In genomic region chr1:23790696-23791433, GRCh38 we compare ENCODE assay signal across 8 cellular contexts. TPM values are rescaled to one million over a fixed set of nuclear protein-coding genes. Genes with fewer than 3 reads are reported as not detected.
DNase-seq lines count a peak whose midpoint lies in the region; ATAC-seq, FAIRE-seq and TF ChIP-seq lines count a peak whose summit lies in the region.

Gene LYPLA2, plus strand, starts transcription at chr1:23791145. Its CDS starts 1,538 bp downstream, at chr1:23792683.

- no peak for FAIRE-seq in frontal cortex (lab: Jason Lieb, UNC)

- peaks cover 2% of the 10 kb centered on the region; the same call in 1 of the 2 replicates for H4K20me1 ChIP-seq in GM23338 (replicated peaks; ENCODE audit: insufficient read depth)

- CTCF ChIA-PET in activated naive CD4-positive, alpha-beta T cell treated with anti-CD3 and anti-CD28 coated beads for 36 hours (lab: Charles Lee), result interaction anchor here (1.0 to 4.0 kb wide), 3 partner anchors 15 to 20 kb away, joined by 4 to 15 read pairs (median 10); no protein-coding TSS in a partner anchor

- no peaks in the 10 kb centered on the region for H3K9me3 ChIP-seq in MG63
- no peaks in the 10 kb centered on the region for H3K9me3 ChIP-seq in SK-N-MC (ENCODE audit: low read depth, low read length)
- H3K9me3 ChIP-seq in neutrophil, result no peaks in the 10 kb centered on the region

- peak within 1 kb of the TSS; percentile 98 for H3K4me3 Mint-ChIP-seq in GM23338
- peak within 1 kb of the TSS; percentile 88 for H3K4me3 Mint-ChIP-seq in activated naive CD4-positive, alpha-beta T cell treated with anti-CD3 and anti-CD28 coated beads for 36 hours

- DNase-seq in Daoy (ENCODE audit: low read depth) (peak; percentile 96), GM23338 (ENCODE audit: low spot score) (peak; percentile 98), MG63 (peak; percentile 93), SK-N-MC (ENCODE audit: low read depth, low spot score) (no peak), frontal cortex (ENCODE audit: low spot score in 2 of 2) (peak; percentile 84 to 93)
- peak; percentile 93 for DNase-seq in activated naive CD4-positive, alpha-beta T cell treated with anti-CD3 and anti-CD28 coated beads for 36 hours

- H3K27ac Mint-ChIP-seq in GM23338, result peak within 1 kb of the TSS; percentile 90
- H3K27ac Mint-ChIP-seq in activated naive CD4-positive, alpha-beta T cell treated with anti-CD3 and anti-CD28 coated beads for 36 hours, result peak within 1 kb of the TSS; percentile 89

- H3K4me3 ChIP-seq in GM23338 (peak within 1 kb of the TSS; percentile 98), MG63 (peak within 1 kb of the TSS; percentile 87), SK-N-MC (peak within 1 kb of the TSS; percentile 82), neutrophil (ENCODE audit: low read depth in 1 of 2, low read length in 1 of 2) (peak within 1 kb of the TSS; percentile 72 to 95)

- peaks cover 12% of the 10 kb centered on the region for H3K27me3 Mint-ChIP-seq in GM23338 (ENCODE audit: insufficient read depth, low read depth, poor library complexity)
- H3K27me3 Mint-ChIP-seq in activated naive CD4-positive, alpha-beta T cell treated with anti-CD3 and anti-CD28 coated beads for 36 hours (ENCODE audit: low read depth), result no peaks in the 10 kb centered on the region

- TF ChIP-seq CTCF in GM23338 (conservative IDR thresholded peaks at IDR 0.05; ENCODE audit: low read depth in 2 of 2), result peak in 1 of 2 experiments; percentile 10; a peak in 1 of 4 replicates
- peak; percentile 22 for TF ChIP-seq CTCF in neutrophil (IDR thresholded peaks at IDR 0.05)
- no peak for TF ChIP-seq CTCF in subcutaneous adipose tissue (IDR thresholded peaks at IDR 0.05; ENCODE audit: low read depth)

- H3K9ac ChIP-seq in SK-N-MC (ENCODE audit: insufficient read length), result peak within 1 kb of the TSS; percentile 88

- H3K27ac ChIP-seq in GM23338 (ENCODE audit: low read depth) (peak within 1 kb of the TSS; percentile 80), SK-N-MC (peak within 1 kb of the TSS; percentile 60; the same call in 1 of the 2 replicates), neutrophil (peak within 1 kb of the TSS; percentile 85)

- no peaks in the 10 kb centered on the region for H3K9me2 ChIP-seq in GM23338 (ENCODE audit: insufficient read depth)

- H3K36me3 Mint-ChIP-seq in GM23338 (ENCODE audit: low read depth), result peaks cover 39% of the 10 kb centered on the region
- peaks cover 23% of the 10 kb centered on the region for H3K36me3 Mint-ChIP-seq in activated naive CD4-positive, alpha-beta T cell treated with anti-CD3 and anti-CD28 coated beads for 36 hours (ENCODE audit: low read depth)

- H3K4me2 ChIP-seq in GM23338, result peak within 1 kb of the TSS; percentile 81

- H3K36me3 ChIP-seq in GM23338 (ENCODE audit: insufficient read depth), result peaks cover 12% of the 10 kb centered on the region
- peaks cover 42% of the 10 kb centered on the region for H3K36me3 ChIP-seq in MG63
- peaks cover 27% of the 10 kb centered on the region for H3K36me3 ChIP-seq in SK-N-MC (ENCODE audit: insufficient read depth, low read length)
- peaks cover 51% of the 10 kb centered on the region for H3K36me3 ChIP-seq in neutrophil

- peaks cover 18% of the 10 kb centered on the region for H3K79me2 ChIP-seq in GM23338 (replicated peaks; ENCODE audit: insufficient read depth)

- H3K4me1 ChIP-seq in GM23338 (ENCODE audit: insufficient read depth), result peaks cover 7% of the 10 kb centered on the region; the same call in 1 of the 2 replicates
- H3K4me1 ChIP-seq in neutrophil (ENCODE audit: control insufficient read depth in 1 of 2, insufficient read depth in 1 of 2, low read depth in 1 of 2, low read length in 1 of 2), result peaks cover 20 to 24% of the 10 kb centered on the region in 2 experiments

- H3K27me3 ChIP-seq in GM23338 (ENCODE audit: insufficient read depth) (no peaks in the 10 kb centered on the region), MG63 (no peaks in the 10 kb centered on the region), neutrophil (no peaks in the 10 kb centered on the region)

- H3F3A ChIP-seq in GM23338 (replicated peaks; ENCODE audit: low read depth), result 0 out of 2 replicates have a peak, but pooled peaks cover 16% of the 10 kb centered on the region

- intact Hi-C loops in activated naive CD4-positive, alpha-beta T cell treated with anti-CD3 and anti-CD28 coated beads for 36 hours (cut with micrococcal nuclease), result loop anchor here (1.0 kb wide), 2 partner anchors 9 to 13 kb away; partner anchors contain the start of genes GALE and PITHD1

- peaks cover 15% of the 10 kb centered on the region for H3K4me1 Mint-ChIP-seq in GM23338
- peaks cover 25% of the 10 kb centered on the region for H3K4me1 Mint-ChIP-seq in activated naive CD4-positive, alpha-beta T cell treated with anti-CD3 and anti-CD28 coated beads for 36 hours (ENCODE audit: low read depth)

- peak; percentile 88 for ATAC-seq in GM23338

- H3K9me3 Mint-ChIP-seq in GM23338, result no peaks in the 10 kb centered on the region
- no peaks in the 10 kb centered on the region for H3K9me3 Mint-ChIP-seq in activated naive CD4-positive, alpha-beta T cell treated with anti-CD3 and anti-CD28 coated beads for 36 hours

- H2AFZ ChIP-seq in GM23338, result 0 out of 2 replicates have a peak within 1 kb of the TSS, but pooled peaks have one; percentile 47

TF ChIP-seq in GM23338, 12 proteins besides CTCF, POLR2A, EP300 and RAD21:
- TF ChIP-seq, protein P1, sequence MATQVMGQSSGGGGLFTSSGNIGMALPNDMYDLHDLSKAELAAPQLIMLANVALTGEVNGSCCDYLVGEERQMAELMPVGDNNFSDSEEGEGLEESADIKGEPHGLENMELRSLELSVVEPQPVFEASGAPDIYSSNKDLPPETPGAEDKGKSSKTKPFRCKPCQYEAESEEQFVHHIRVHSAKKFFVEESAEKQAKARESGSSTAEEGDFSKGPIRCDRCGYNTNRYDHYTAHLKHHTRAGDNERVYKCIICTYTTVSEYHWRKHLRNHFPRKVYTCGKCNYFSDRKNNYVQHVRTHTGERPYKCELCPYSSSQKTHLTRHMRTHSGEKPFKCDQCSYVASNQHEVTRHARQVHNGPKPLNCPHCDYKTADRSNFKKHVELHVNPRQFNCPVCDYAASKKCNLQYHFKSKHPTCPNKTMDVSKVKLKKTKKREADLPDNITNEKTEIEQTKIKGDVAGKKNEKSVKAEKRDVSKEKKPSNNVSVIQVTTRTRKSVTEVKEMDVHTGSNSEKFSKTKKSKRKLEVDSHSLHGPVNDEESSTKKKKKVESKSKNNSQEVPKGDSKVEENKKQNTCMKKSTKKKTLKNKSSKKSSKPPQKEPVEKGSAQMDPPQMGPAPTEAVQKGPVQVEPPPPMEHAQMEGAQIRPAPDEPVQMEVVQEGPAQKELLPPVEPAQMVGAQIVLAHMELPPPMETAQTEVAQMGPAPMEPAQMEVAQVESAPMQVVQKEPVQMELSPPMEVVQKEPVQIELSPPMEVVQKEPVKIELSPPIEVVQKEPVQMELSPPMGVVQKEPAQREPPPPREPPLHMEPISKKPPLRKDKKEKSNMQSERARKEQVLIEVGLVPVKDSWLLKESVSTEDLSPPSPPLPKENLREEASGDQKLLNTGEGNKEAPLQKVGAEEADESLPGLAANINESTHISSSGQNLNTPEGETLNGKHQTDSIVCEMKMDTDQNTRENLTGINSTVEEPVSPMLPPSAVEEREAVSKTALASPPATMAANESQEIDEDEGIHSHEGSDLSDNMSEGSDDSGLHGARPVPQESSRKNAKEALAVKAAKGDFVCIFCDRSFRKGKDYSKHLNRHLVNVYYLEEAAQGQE (IDR thresholded peaks at IDR 0.05; ENCODE audit: unreplicated experiment), result no peak
- TF ChIP-seq, protein P2, sequence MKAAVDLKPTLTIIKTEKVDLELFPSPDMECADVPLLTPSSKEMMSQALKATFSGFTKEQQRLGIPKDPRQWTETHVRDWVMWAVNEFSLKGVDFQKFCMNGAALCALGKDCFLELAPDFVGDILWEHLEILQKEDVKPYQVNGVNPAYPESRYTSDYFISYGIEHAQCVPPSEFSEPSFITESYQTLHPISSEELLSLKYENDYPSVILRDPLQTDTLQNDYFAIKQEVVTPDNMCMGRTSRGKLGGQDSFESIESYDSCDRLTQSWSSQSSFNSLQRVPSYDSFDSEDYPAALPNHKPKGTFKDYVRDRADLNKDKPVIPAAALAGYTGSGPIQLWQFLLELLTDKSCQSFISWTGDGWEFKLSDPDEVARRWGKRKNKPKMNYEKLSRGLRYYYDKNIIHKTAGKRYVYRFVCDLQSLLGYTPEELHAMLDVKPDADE (IDR thresholded peaks at IDR 0.05), result peak; percentile 85
- TF ChIP-seq EZH2phosphoT487 (IDR thresholded peaks at IDR 0.05; ENCODE audit: unreplicated experiment), result no peak
- peak; percentile 70 for TF ChIP-seq POLR2AphosphoS5 (IDR thresholded peaks at IDR 0.05; ENCODE audit: low read depth)
- peak; percentile 46; the same call in 1 of the 2 replicates for TF ChIP-seq CREB1 (CRISPR knock-in tag; IDR thresholded peaks at IDR 0.05; ENCODE audit: low read depth)
TF ChIP-seq in GM23338: peak in this region for 3.

RNA-seq across cellular contexts. Expression of gene LYPLA2, which starts in this region (rescaled TPM):
- total RNA-seq in Daoy (2014; rRNA removed; shearing (Covaris generic)), result 103 and 113 TPM in 2 replicates
- 180 and 204 TPM in 2 replicates for total RNA-seq in GM23338 (2014; rRNA removed; shearing (Covaris generic))
- 100 and 102 TPM in 2 replicates for polyA plus RNA-seq in GM23338 (2016; fragmentation: Nextera tagmentation; extraction: Ambion mirVana)
- 38.5 and 68.6 TPM in 2 replicates for total RNA-seq in MG63 (2014; rRNA removed; shearing (Covaris generic); ENCODE audit: low replicate concordance)
- total RNA-seq in activated naive CD4-positive, alpha-beta T cell treated with anti-CD3 and anti-CD28 coated beads for 36 hours, result 10 to 100 TPM; 48.1 to 49.7 TPM
- total RNA-seq in frontal cortex, result 27.7 TPM
- 10 to 100 TPM; 20.3 to 34.0 (median 27.5) TPM for total RNA-seq in subcutaneous adipose tissue
